ENCODE assay signal across 1 cellular context in the genomic region with DNA sequence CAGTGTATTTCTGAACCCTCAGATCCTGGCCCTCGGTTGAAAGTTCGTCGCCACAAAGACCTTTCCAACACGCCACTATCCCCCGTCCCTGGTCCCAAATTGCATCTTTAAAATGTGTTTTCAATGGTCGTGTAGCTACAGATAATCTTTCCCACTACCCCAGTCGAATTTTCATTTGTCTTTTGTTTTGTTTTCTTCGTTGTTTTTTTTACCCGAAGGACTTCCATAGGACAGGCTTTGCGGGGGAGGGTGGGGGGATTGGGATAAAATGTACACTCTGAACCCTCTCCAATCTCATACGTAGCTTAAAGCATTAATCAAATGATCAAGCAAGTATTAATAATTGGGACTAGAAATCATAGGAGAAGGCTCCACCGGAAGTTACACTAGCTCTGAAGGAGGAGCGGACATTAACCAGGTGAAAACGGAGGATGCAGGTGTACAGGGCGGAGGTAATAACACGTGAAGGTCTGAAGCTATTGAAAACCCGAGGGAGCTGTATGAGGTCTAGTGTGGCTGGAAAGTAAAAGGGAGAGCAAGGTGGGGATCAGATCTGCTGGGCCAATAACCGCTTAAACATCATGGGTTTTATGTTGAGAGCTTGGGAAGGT.
TF ChIP-seq lines count a peak whose summit lies in the region.

No MANE protein-coding gene starts in this region.

TF ChIP-seq in endothelial cell of umbilical vein, 7 proteins besides CTCF, POLR2A, EP300 and RAD21 (continued from another document):
- TF ChIP-seq GATA2 (IDR thresholded peaks at IDR 0.05; ENCODE audit: insufficient read depth, insufficient read length, low read depth, low read length): no peak
- TF ChIP-seq, protein P1, sequence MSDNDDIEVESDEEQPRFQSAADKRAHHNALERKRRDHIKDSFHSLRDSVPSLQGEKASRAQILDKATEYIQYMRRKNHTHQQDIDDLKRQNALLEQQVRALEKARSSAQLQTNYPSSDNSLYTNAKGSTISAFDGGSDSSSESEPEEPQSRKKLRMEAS (IDR thresholded peaks at IDR 0.05; ENCODE audit: insufficient read depth, insufficient read length): no peak
- no peak for TF ChIP-seq MYC (IDR thresholded peaks at IDR 0.05; ENCODE audit: low read depth, low read length)
- TF ChIP-seq JUN (IDR thresholded peaks at IDR 0.05; ENCODE audit: borderline replicate concordance, insufficient read depth, insufficient read length, low read depth): no peak
- TF ChIP-seq POLR2AphosphoS5 (IDR thresholded peaks at IDR 0.05; ENCODE audit: insufficient read depth, low read depth, low read length): no peak
